ENCODE assay signal across 12 cellular contexts in the genomic region with DNA sequence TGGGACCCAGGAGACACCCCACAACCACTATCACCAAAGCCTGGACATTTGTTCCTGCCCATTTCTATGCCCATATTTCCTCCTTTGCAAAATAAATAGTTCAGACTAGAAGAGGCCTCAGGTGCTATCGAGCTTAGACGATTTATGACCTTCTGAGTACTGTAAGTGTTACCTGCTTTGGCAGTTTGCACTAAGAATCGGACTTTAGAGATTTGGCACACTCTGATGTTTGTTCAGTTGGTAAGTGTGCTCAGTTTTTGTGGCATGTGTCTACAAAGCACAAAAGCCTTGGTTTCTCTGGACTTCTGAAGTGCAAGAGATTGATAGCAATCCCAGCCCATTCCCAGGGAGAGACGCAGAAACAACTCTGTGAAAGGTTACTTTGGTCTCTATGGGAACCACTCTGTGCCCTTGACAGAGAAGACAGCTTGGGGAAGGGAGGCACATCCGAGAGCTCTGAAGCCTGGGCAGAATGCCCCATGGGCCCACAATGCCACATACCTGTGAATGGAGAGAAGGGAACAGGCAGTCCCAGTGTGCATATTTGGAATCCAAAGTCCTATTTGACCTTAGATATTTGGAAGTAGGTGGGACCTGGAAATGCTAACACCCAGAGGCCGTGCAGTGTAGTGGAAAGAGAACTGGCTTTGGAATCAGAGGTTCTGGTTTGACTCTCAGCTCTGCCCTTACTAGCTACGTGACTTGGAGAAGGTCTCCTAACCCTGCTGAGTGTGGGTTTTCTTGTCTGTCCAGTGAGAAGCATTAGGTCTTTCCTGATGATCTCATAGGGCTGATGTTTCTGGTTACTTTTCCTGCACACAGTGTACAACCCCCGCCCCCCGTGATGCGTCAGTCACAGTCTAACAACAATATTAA.
DNase-seq lines count a peak whose midpoint lies in the region; ATAC-seq and TF ChIP-seq lines count a peak whose summit lies in the region.
"Had no signal": no experiment of that assay in that cellular context is flagged by ENCODE, and none has a peak within 500 bp of the region (broad histone marks: within the 10 kb centered on the region; RNA-seq: fewer than 3 reads in every experiment).

No MANE protein-coding gene starts in this region.

- peak overlapping the region; percentile 64 for H3K27ac ChIP-seq in smooth muscle cell (ENCODE audit: low read depth)

- TF ChIP-seq CTCF in smooth muscle cell (IDR thresholded peaks at IDR 0.05; ENCODE audit: borderline replicate concordance, insufficient read depth, poor library complexity, severe bottlenecking): no peak

- H3K27me3 ChIP-seq in smooth muscle cell (ENCODE audit: low read depth): no peaks in the 10 kb centered on the region

- H3K9ac ChIP-seq in smooth muscle cell (ENCODE audit: low read depth): no peak overlapping the region
- H3K9ac ChIP-seq: SK-N-SH had no signal

- no peaks in the 10 kb centered on the region for H3K79me2 ChIP-seq in smooth muscle cell (ENCODE audit: low read depth)

- WGBS in smooth muscle cell (ENCODE audit: low lambda C conversion rate): 77% methylated on average over 10 of the region's 10 CpGs

- no peaks in the 10 kb centered on the region for H3F3A ChIP-seq in smooth muscle cell (ENCODE audit: low read depth)

- no peaks in the 10 kb centered on the region for H3K9me3 ChIP-seq in smooth muscle cell (replicated peaks; ENCODE audit: low read depth)
- H3K9me3 ChIP-seq: SK-N-SH had no signal

- DNase-seq in NCI-H1092 treated with DMSO at 0.1 percent for 48 hours (lab: John Stamatoyannopoulos, UW): peak; percentile 80
- DNase-seq in NCI-H69 (lab: John Stamatoyannopoulos, UW): peak; percentile 95
- peak; percentile 78 for DNase-seq in left ventricle myocardium superior
- DNase-seq in smooth muscle cell (lab: John Stamatoyannopoulos, UW; ENCODE audit: unreplicated experiment): no peak
- no peak for DNase-seq in NCI-H2227 (lab: John Stamatoyannopoulos, UW; ENCODE audit: unreplicated experiment)
- no peak for DNase-seq in NCI-H146 (lab: John Stamatoyannopoulos, UW)
- DNase-seq: activated CD8-positive, alpha-beta T cell treated with anti-CD3 and anti-CD28 coated beads, Interleukin-2, amount 10 ng/mL, durations not matched to agents 7 days and 5 days; activated gamma-delta T cell treated with Interleukin-2 at 50 U/mL for 16 hours; effector memory CD4-positive, alpha-beta T cell; SK-N-SH had no signal

- H3K36me3 ChIP-seq in smooth muscle cell (ENCODE audit: low read depth): no peaks in the 10 kb centered on the region

- intact Hi-C loops in left ventricle myocardium superior (cut with micrococcal nuclease): no loop called here

- H3K4me1 ChIP-seq in smooth muscle cell (ENCODE audit: low read depth): no peaks in the 10 kb centered on the region

- ATAC-seq in left ventricle myocardium superior: peak; percentile 93
- no peak for ATAC-seq in GM21367 (IDR thresholded peaks at IDR 0.05; ENCODE audit: unreplicated experiment)
- no peak for ATAC-seq in HG02678 (IDR thresholded peaks at IDR 0.05; ENCODE audit: unreplicated experiment)
- ATAC-seq: activated CD8-positive, alpha-beta T cell treated with anti-CD3 and anti-CD28 coated beads, Interleukin-2, amount 10 ng/mL, durations not matched to agents 7 days and 5 days had no signal

- no peaks in the 10 kb centered on the region for H4K20me1 ChIP-seq in smooth muscle cell (ENCODE audit: low read depth)

- no peak overlapping the region for H3K4me2 ChIP-seq in smooth muscle cell
- H3K4me2 ChIP-seq: SK-N-SH had no signal

- no peak overlapping the region for H2AFZ ChIP-seq in smooth muscle cell (ENCODE audit: low read depth)

- H3K4me3 ChIP-seq in smooth muscle cell: no peak overlapping the region

Comparison
In these comparisons a context has a peak if more than half of its experiments do, and no peak if none do; other contexts are left out.
1. DNase-seq: peak in NCI-H1092 treated with DMSO at 0.1 percent for 48 hours (single experiment), NCI-H69 (single experiment) and left ventricle myocardium superior (single experiment); none in smooth muscle cell (single experiment), NCI-H2227 (single experiment) and NCI-H146 (single experiment).